ENCODE assay signal across 1 cellular context in genomic region chr6:36683145-36683655, GRCh38.
TF ChIP-seq lines count a peak whose summit lies in the region.

No MANE protein-coding gene starts in this region.

TF ChIP-seq in GM12878, 131 proteins besides CTCF, POLR2A, EP300 and RAD21 (continued from another document):
- TF ChIP-seq ZBTB33 (IDR thresholded peaks at IDR 0.05), result no peak
- no peak for TF ChIP-seq CHD4 (IDR thresholded peaks at IDR 0.05)
- TF ChIP-seq, protein P1, sequence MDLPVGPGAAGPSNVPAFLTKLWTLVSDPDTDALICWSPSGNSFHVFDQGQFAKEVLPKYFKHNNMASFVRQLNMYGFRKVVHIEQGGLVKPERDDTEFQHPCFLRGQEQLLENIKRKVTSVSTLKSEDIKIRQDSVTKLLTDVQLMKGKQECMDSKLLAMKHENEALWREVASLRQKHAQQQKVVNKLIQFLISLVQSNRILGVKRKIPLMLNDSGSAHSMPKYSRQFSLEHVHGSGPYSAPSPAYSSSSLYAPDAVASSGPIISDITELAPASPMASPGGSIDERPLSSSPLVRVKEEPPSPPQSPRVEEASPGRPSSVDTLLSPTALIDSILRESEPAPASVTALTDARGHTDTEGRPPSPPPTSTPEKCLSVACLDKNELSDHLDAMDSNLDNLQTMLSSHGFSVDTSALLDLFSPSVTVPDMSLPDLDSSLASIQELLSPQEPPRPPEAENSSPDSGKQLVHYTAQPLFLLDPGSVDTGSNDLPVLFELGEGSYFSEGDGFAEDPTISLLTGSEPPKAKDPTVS (IDR thresholded peaks at IDR 0.05; ENCODE audit: low read depth, low read length), result no peak
- TF ChIP-seq ZNF384 (IDR thresholded peaks at IDR 0.05; ENCODE audit: borderline replicate concordance, low read depth, low read length), result no peak
- no peak for TF ChIP-seq ZNF207 (IDR thresholded peaks at IDR 0.05; ENCODE audit: borderline replicate concordance)
- no peak for TF ChIP-seq RFX5 (IDR thresholded peaks at IDR 0.05; ENCODE audit: low read depth, low read length)
- TF ChIP-seq REST (IDR thresholded peaks at IDR 0.05; ENCODE audit: low read depth, low read length), result no peak
- TF ChIP-seq TBL1XR1 (IDR thresholded peaks at IDR 0.05; ENCODE audit: low read depth, low read length), result no peak
